Comparison of ENCODE assay signal across 18 cellular contexts in genomic region chr1:36236302-36236701, GRCh38. TPM values are rescaled to one million over a fixed set of nuclear protein-coding genes. Genes with fewer than 3 reads are reported as not detected.
DNase-seq lines count a peak whose midpoint lies in the region; ATAC-seq, FAIRE-seq and TF ChIP-seq lines count a peak whose summit lies in the region.
"Had no signal": no experiment of that assay in that cellular context is flagged by ENCODE, and none has a peak within 500 bp of the region (broad histone marks: within the 10 kb centered on the region; RNA-seq: fewer than 3 reads in every experiment).

No MANE protein-coding gene starts in this region.

- DNase-seq in T-helper 1 cell, result no peak
- no peak for DNase-seq in H9
- DNase-seq in astrocyte (ENCODE audit: low read depth), result no peak
- no peak for DNase-seq in trophoblast cell
- no peak for DNase-seq in NCI-H2081 treated with DMSO at 0.1 percent for 48 hours (lab: John Stamatoyannopoulos, UW)
- DNase-seq in GM10266 (ENCODE audit: extremely low spot score), result no peak
- DNase-seq: activated naive CD4-positive, alpha-beta T cell; Caco-2; IMR-90; mucosa of descending colon; NCI-H1105 treated with DMSO at 0.1 percent for 48 hours; SW 1271 had no signal

- H2BK120ac ChIP-seq in H9 (ENCODE audit: low read depth, low read length, poor library complexity, severe bottlenecking), result no peak overlapping the region
- H2BK120ac ChIP-seq in trophoblast cell (ENCODE audit: insufficient read depth, low read length, poor library complexity), result no peak overlapping the region

- H3K4me1 ChIP-seq in H9 (ENCODE audit: insufficient read depth, low read length) (no peaks in the 10 kb centered on the region), astrocyte (ENCODE audit: insufficient read depth, low read length) (no peaks in the 10 kb centered on the region), trophoblast cell (ENCODE audit: control insufficient read depth in 1 of 2, insufficient read depth in 2 of 2, low read length in 2 of 2) (peaks cover 0 to 4% of the 10 kb centered on the region in 2 experiments)

- no peak overlapping the region for H3T11ph ChIP-seq in H9 (ENCODE audit: low read length)

- H3K9me3 Mint-ChIP-seq in T-helper 1 cell treated with Interleukin-12 subunit alpha and Interleukin-12 subunit beta and Interleukin-4 antibody, amounts not matched to agents 30 μg/mL and 1 μg/mL, for 36 hours, result no peaks in the 10 kb centered on the region
- H3K9me3 Mint-ChIP-seq in H9, result no peaks in the 10 kb centered on the region
- H3K9me3 Mint-ChIP-seq in astrocyte (ENCODE audit: unreplicated experiment), result peaks cover 2% of the 10 kb centered on the region

- no peak overlapping the region for H4K12ac ChIP-seq in trophoblast cell (ENCODE audit: low read depth, low read length)

- no peak for FAIRE-seq in astrocyte (lab: Jason Lieb, UNC)
- FAIRE-seq: A204.1, endometrium, frontal cortex, GM18507 had no signal

- H2BK15ac ChIP-seq in H9 (ENCODE audit: low read depth, low read length), result no peak overlapping the region

- H3K36me3 Mint-ChIP-seq in T-helper 1 cell treated with Interleukin-12 subunit alpha and Interleukin-12 subunit beta and Interleukin-4 antibody, amounts not matched to agents 30 μg/mL and 1 μg/mL, for 36 hours (ENCODE audit: low read depth), result peaks cover 23% of the 10 kb centered on the region
- H3K36me3 Mint-ChIP-seq in H9 (ENCODE audit: insufficient read depth in 1 of 3, low read depth in 3 of 3) (peaks cover 6 to 42% (median 30%) of the 10 kb centered on the region in 3 experiments; a peak in 6 of 7 replicates), astrocyte (ENCODE audit: low read depth, unreplicated experiment) (peaks cover 1% of the 10 kb centered on the region)

- H3K23ac ChIP-seq in H9 (ENCODE audit: insufficient read length, low read depth, low read length) (no peak overlapping the region), trophoblast cell (ENCODE audit: low read length) (no peak overlapping the region)

- H4K20me1 ChIP-seq in H9 (ENCODE audit: control insufficient read depth, insufficient read depth, insufficient read length) (no peaks in the 10 kb centered on the region), astrocyte (ENCODE audit: insufficient read depth, low read length) (peaks cover 94% of the 10 kb centered on the region)

- H3K79me1 ChIP-seq in H9 (ENCODE audit: insufficient read depth, low read depth, low read length, poor library complexity, severe bottlenecking) (peaks cover 9% of the 10 kb centered on the region), trophoblast cell (ENCODE audit: low read length) (no peaks in the 10 kb centered on the region)

- no peak overlapping the region for H4K8ac ChIP-seq in H9 (replicated peaks; ENCODE audit: insufficient read length, low read depth, low read length)
- no peak overlapping the region for H4K8ac ChIP-seq in trophoblast cell (ENCODE audit: low read depth, low read length)

- H3K27ac ChIP-seq in H9 (ENCODE audit: insufficient read length, low read depth, low read length) (no peak overlapping the region), astrocyte (ENCODE audit: low read depth, low read length) (no peak overlapping the region), trophoblast cell (ENCODE audit: low read depth, low read length) (no peak overlapping the region)

- H3K4me3 ChIP-seq in astrocyte (ENCODE audit: insufficient read depth, low read depth, low read length), result no peak overlapping the region
- no peak overlapping the region for H3K4me3 ChIP-seq in trophoblast cell (ENCODE audit: low read depth, low read length)
- H3K4me3 ChIP-seq: mucosa of descending colon had no signal

- H3K4ac ChIP-seq in H9 (ENCODE audit: low read depth, low read length) (no peak overlapping the region), trophoblast cell (ENCODE audit: low read depth, low read length) (peak overlapping the region; percentile 84)

- H3K4me2 ChIP-seq in H9 (ENCODE audit: insufficient read depth, insufficient read length, low read length) (no peak overlapping the region), astrocyte (ENCODE audit: low read length) (no peak overlapping the region), trophoblast cell (ENCODE audit: low read length) (no peak overlapping the region)

- H2AK5ac ChIP-seq in H9 (ENCODE audit: insufficient read length, low read length) (no peak overlapping the region), trophoblast cell (ENCODE audit: low read length) (no peak overlapping the region)

- H3K4me3 Mint-ChIP-seq in T-helper 1 cell treated with Interleukin-12 subunit alpha and Interleukin-12 subunit beta and Interleukin-4 antibody, amounts not matched to agents 30 μg/mL and 1 μg/mL, for 36 hours, result no peak overlapping the region
- no peak overlapping the region for H3K4me3 Mint-ChIP-seq in H9
- no peak overlapping the region for H3K4me3 Mint-ChIP-seq in astrocyte (ENCODE audit: unreplicated experiment)

- no peak overlapping the region for H2BK20ac ChIP-seq in H9 (ENCODE audit: low read depth, low read length, poor library complexity, severe bottlenecking)

- H2BK5ac ChIP-seq in H9 (ENCODE audit: insufficient read length, low read length) (no peak overlapping the region), trophoblast cell (ENCODE audit: low read depth, low read length, poor library complexity) (no peak overlapping the region)

- WGBS in H9 (ENCODE audit: extremely low coverage, insufficient read length, low lambda C conversion rate), result no CpG with 5 or more reads among the region's 3 CpGs
- WGBS in trophoblast cell (ENCODE audit: extremely low coverage, insufficient coverage, insufficient read length), result no CpG with 5 or more reads among the region's 3 CpGs

- no peaks in the 10 kb centered on the region for H3K27me3 Mint-ChIP-seq in T-helper 1 cell treated with Interleukin-12 subunit alpha and Interleukin-12 subunit beta and Interleukin-4 antibody, amounts not matched to agents 30 μg/mL and 1 μg/mL, for 36 hours (ENCODE audit: low read depth)
- H3K27me3 Mint-ChIP-seq in H9 (ENCODE audit: low read depth) (no peaks in the 10 kb centered on the region), astrocyte (ENCODE audit: low read depth, unreplicated experiment) (no peaks in the 10 kb centered on the region)

- TF ChIP-seq CTCF in H9 (conservative IDR thresholded peaks at IDR 0.05) (no peak), astrocyte (IDR thresholded peaks at IDR 0.05; ENCODE audit: insufficient read depth, low read depth, low read length) (no peak), GM10266 (IDR thresholded peaks at IDR 0.05; ENCODE audit: control insufficient read depth, insufficient read depth, low read depth, missing control alignments) (no peak)

- H3K79me2 ChIP-seq in H9 (ENCODE audit: insufficient read depth, low read length), result peaks cover 67% of the 10 kb centered on the region; the same call in 1 of the 2 replicates
- peaks cover 100% of the 10 kb centered on the region for H3K79me2 ChIP-seq in astrocyte (ENCODE audit: insufficient read depth, low read length)
- peaks cover 21% of the 10 kb centered on the region for H3K79me2 ChIP-seq in trophoblast cell (ENCODE audit: control insufficient read depth, insufficient read depth, low read length, poor library complexity)

- H3K9me3 ChIP-seq in H9 (ENCODE audit: control insufficient read depth, low read depth, low read length) (no peaks in the 10 kb centered on the region), astrocyte (ENCODE audit: insufficient read depth, low read depth, low read length) (no peaks in the 10 kb centered on the region), trophoblast cell (ENCODE audit: insufficient read depth, low read depth, low read length) (no peaks in the 10 kb centered on the region)
- H3K9me3 ChIP-seq: Caco-2, mucosa of descending colon had no signal

- no peaks in the 10 kb centered on the region for H3K23me2 ChIP-seq in H9 (ENCODE audit: insufficient read length, low read depth, low read length, poor library complexity, severe bottlenecking)

- H3K27me3 ChIP-seq in H9 (ENCODE audit: insufficient read depth, low read length), result no peaks in the 10 kb centered on the region
- H3K27me3 ChIP-seq in astrocyte (ENCODE audit: insufficient read depth, low read length), result no peaks in the 10 kb centered on the region
- H3K27me3 ChIP-seq in trophoblast cell (ENCODE audit: insufficient read depth, low read length), result no peaks in the 10 kb centered on the region

- H3K14ac ChIP-seq in H9 (ENCODE audit: insufficient read depth, low read length) (no peak overlapping the region), trophoblast cell (ENCODE audit: low read length) (no peak overlapping the region)

- ATAC-seq in HG03469 (IDR thresholded peaks at IDR 0.05; ENCODE audit: unreplicated experiment), result no peak
- ATAC-seq: mucosa of descending colon had no signal

- peaks cover 19% of the 10 kb centered on the region for H3K4me1 Mint-ChIP-seq in T-helper 1 cell treated with Interleukin-12 subunit alpha and Interleukin-12 subunit beta and Interleukin-4 antibody, amounts not matched to agents 30 μg/mL and 1 μg/mL, for 36 hours (ENCODE audit: low read depth)
- H3K4me1 Mint-ChIP-seq in H9, result peaks cover 8 to 14% of the 10 kb centered on the region in 2 experiments; a peak in 3 of 4 replicates
- H3K4me1 Mint-ChIP-seq in astrocyte (ENCODE audit: low read depth, unreplicated experiment), result peaks cover 33% of the 10 kb centered on the region

- no peak overlapping the region for H2AFZ ChIP-seq in H9 (ENCODE audit: low read length)
- no peak overlapping the region for H2AFZ ChIP-seq in astrocyte (ENCODE audit: low read depth, low read length)
- H2AFZ ChIP-seq in trophoblast cell (ENCODE audit: insufficient read depth, low read length, poor library complexity), result no peak overlapping the region

- H3K27ac Mint-ChIP-seq in T-helper 1 cell treated with Interleukin-12 subunit alpha and Interleukin-12 subunit beta and Interleukin-4 antibody, amounts not matched to agents 30 μg/mL and 1 μg/mL, for 36 hours, result peak overlapping the region; percentile 8
- H3K27ac Mint-ChIP-seq in H9 (peak overlapping the region in 2 of 3 experiments; percentile 25 to 27; a peak in 3 of 7 replicates), astrocyte (ENCODE audit: unreplicated experiment) (peak overlapping the region; percentile 62)

- no peak overlapping the region for H2BK12ac ChIP-seq in H9 (ENCODE audit: insufficient read length, low read depth, low read length)
- no peak overlapping the region for H2BK12ac ChIP-seq in trophoblast cell (ENCODE audit: low read length)

- no peak overlapping the region for H4K5ac ChIP-seq in H9 (ENCODE audit: insufficient read length, low read depth, low read length)

- H3K9ac ChIP-seq in H9 (ENCODE audit: extremely low read depth, insufficient read length, low read length), result no peak overlapping the region
- no peak overlapping the region for H3K9ac ChIP-seq in astrocyte (ENCODE audit: low read length)
- H3K9ac ChIP-seq in trophoblast cell (ENCODE audit: low read length), result no peak overlapping the region

- H3K18ac ChIP-seq in H9 (ENCODE audit: insufficient read length, low read depth, low read length) (no peak overlapping the region), trophoblast cell (ENCODE audit: low read length) (no peak overlapping the region)

- peaks cover 22% of the 10 kb centered on the region for H3K36me3 ChIP-seq in astrocyte (ENCODE audit: insufficient read depth, low read length)
- H3K36me3 ChIP-seq in trophoblast cell (ENCODE audit: control insufficient read depth in 1 of 2, insufficient read depth in 2 of 2, low read length in 2 of 2), result peaks cover 19 to 20% of the 10 kb centered on the region in 2 experiments

- H3K56ac ChIP-seq in H9 (ENCODE audit: insufficient read length, low read depth, low read length), result no peak overlapping the region

- no peak overlapping the region for H4K91ac ChIP-seq in H9 (ENCODE audit: insufficient read length, low read depth, low read length)
- H4K91ac ChIP-seq in trophoblast cell (ENCODE audit: low read depth, low read length), result no peak overlapping the region

RNA-seq across cellular contexts. Expression of gene THRAP3, which starts 12.1 kb away (rescaled TPM):
- 184 and 186 TPM in 2 replicates for total RNA-seq in H9 (2021)
- 109 and 110 TPM in 2 replicates for total RNA-seq in astrocyte
- 95.1 and 102 TPM in 2 replicates for polyA plus RNA-seq in trophoblast cell (2013)

Comparison
In these comparisons a context has a peak if more than half of its experiments do, and no peak if none do; other contexts are left out.
1. H3K27ac Mint-ChIP-seq: peak in every context shown above with its lines; median percentile 62 in astrocyte; 26 in H9; 8 in T-helper 1 cell treated with Interleukin-12 subunit alpha and Interleukin-12 subunit beta and Interleukin-4 antibody, amounts not matched to agents 30 μg/mL and 1 μg/mL, for 36 hours.